1 cellular context compared by ENCODE assay signal in genomic region chr20:38599410-38599882, GRCh38.
A peak's percentile ranks its signal among the peaks of the same experiment; 100 is the strongest.
TF ChIP-seq lines count a peak whose summit lies in the region.

No MANE protein-coding gene starts in this region.

TF ChIP-seq in HepG2, 621 proteins besides CTCF, POLR2A, EP300 and RAD21 (continued from another document):
- TF ChIP-seq ZNF253 (CRISPR knock-in tag; IDR thresholded peaks at IDR 0.05; ENCODE audit: borderline replicate concordance) (peak; percentile 67; the same call in 1 of the 2 replicates), BRD4 (CRISPR knock-in tag; IDR thresholded peaks at IDR 0.05) (no peak), ARID5B (CRISPR knock-in tag; IDR thresholded peaks at IDR 0.05) (peak; percentile 51; the same call in 1 of the 2 replicates), ZMYM3 (CRISPR knock-in tag; IDR thresholded peaks at IDR 0.05) (peak; percentile 85), GATAD2A (CRISPR knock-in tag; IDR thresholded peaks at IDR 0.05) (peak; percentile 43; the same call in 1 of the 2 replicates), SALL2 (CRISPR knock-in tag; IDR thresholded peaks at IDR 0.05) (0 out of 2 replicates have a peak, but pooled peaks have one; percentile 16), PTBP1 (IDR thresholded peaks at IDR 0.05; ENCODE audit: low read depth, low read length, poor library complexity, severe bottlenecking) (peak; percentile 51), ATM (IDR thresholded peaks at IDR 0.05; ENCODE audit: borderline replicate concordance) (no peak), NR2F6 (IDR thresholded peaks at IDR 0.05) (no peak), NR2F6 (CRISPR knock-in tag; IDR thresholded peaks at IDR 0.05) (peak; percentile 53; the same call in 1 of the 2 replicates), ELF3 (CRISPR knock-in tag; IDR thresholded peaks at IDR 0.05) (peak; percentile 44; the same call in 1 of the 2 replicates), THAP11 (CRISPR knock-in tag; IDR thresholded peaks at IDR 0.05) (0 out of 2 replicates have a peak, but pooled peaks have one; percentile 20), ZFY (CRISPR knock-in tag; IDR thresholded peaks at IDR 0.05) (peak; percentile 47; the same call in 1 of the 2 replicates), SNAPC5 (CRISPR knock-in tag; IDR thresholded peaks at IDR 0.05; ENCODE audit: borderline replicate concordance) (no peak), NR2F1 (CRISPR knock-in tag; IDR thresholded peaks at IDR 0.05) (no peak), HNRNPL (IDR thresholded peaks at IDR 0.05; ENCODE audit: low read depth, low read length) (0 out of 2 replicates have a peak, but pooled peaks have one; percentile 37), ZNF614 (CRISPR knock-in tag; IDR thresholded peaks at IDR 0.05; ENCODE audit: borderline replicate concordance) (peak; percentile 35; the same call in 1 of the 2 replicates), ZNF768 (CRISPR knock-in tag; IDR thresholded peaks at IDR 0.05) (peak; percentile 96), ZFX (CRISPR knock-in tag; IDR thresholded peaks at IDR 0.05; ENCODE audit: low read depth) (peak; percentile 68; the same call in 1 of the 2 replicates), KDM1A (CRISPR knock-in tag; IDR thresholded peaks at IDR 0.05) (0 out of 2 replicates have a peak, but pooled peaks have one; percentile 34), ZC3H4 (CRISPR knock-in tag; IDR thresholded peaks at IDR 0.05; ENCODE audit: borderline replicate concordance) (peak; percentile 49; the same call in 1 of the 2 replicates), PHF21A (CRISPR knock-in tag; IDR thresholded peaks at IDR 0.05) (peak; percentile 46; the same call in 1 of the 2 replicates), ZNF138 (CRISPR knock-in tag; IDR thresholded peaks at IDR 0.05; ENCODE audit: low read depth) (no peak), ZNF598 (CRISPR knock-in tag; IDR thresholded peaks at IDR 0.05; ENCODE audit: borderline replicate concordance) (peak; percentile 58; the same call in 1 of the 2 replicates), SRF (IDR thresholded peaks at IDR 0.05; ENCODE audit: low read depth, low read length) (no peak), AHR (CRISPR knock-in tag; IDR thresholded peaks at IDR 0.05) (no peak), MEIS2 (CRISPR knock-in tag; IDR thresholded peaks at IDR 0.05) (0 out of 2 replicates have a peak, but pooled peaks have one; percentile 26), ETV5 (CRISPR knock-in tag; IDR thresholded peaks at IDR 0.05; ENCODE audit: borderline replicate concordance) (0 out of 2 replicates have a peak, but pooled peaks have one; percentile 9)
- TF ChIP-seq, protein P1, sequence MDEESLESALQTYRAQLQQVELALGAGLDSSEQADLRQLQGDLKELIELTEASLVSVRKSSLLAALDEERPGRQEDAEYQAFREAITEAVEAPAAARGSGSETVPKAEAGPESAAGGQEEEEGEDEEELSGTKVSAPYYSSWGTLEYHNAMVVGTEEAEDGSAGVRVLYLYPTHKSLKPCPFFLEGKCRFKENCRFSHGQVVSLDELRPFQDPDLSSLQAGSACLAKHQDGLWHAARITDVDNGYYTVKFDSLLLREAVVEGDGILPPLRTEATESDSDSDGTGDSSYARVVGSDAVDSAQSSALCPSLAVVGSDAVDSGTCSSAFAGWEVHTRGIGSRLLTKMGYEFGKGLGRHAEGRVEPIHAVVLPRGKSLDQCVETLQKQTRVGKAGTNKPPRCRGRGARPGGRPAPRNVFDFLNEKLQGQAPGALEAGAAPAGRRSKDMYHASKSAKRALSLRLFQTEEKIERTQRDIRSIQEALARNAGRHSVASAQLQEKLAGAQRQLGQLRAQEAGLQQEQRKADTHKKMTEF (CRISPR knock-in tag; IDR thresholded peaks at IDR 0.05): peak; percentile 30; the same call in 1 of the 2 replicates
- TF ChIP-seq, protein P2, sequence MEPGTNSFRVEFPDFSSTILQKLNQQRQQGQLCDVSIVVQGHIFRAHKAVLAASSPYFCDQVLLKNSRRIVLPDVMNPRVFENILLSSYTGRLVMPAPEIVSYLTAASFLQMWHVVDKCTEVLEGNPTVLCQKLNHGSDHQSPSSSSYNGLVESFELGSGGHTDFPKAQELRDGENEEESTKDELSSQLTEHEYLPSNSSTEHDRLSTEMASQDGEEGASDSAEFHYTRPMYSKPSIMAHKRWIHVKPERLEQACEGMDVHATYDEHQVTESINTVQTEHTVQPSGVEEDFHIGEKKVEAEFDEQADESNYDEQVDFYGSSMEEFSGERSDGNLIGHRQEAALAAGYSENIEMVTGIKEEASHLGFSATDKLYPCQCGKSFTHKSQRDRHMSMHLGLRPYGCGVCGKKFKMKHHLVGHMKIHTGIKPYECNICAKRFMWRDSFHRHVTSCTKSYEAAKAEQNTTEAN (CRISPR knock-in tag; conservative IDR thresholded peaks at IDR 0.05): 0 out of 2 replicates have a peak, but pooled peaks have one; percentile 24
- TF ChIP-seq, protein P3, sequence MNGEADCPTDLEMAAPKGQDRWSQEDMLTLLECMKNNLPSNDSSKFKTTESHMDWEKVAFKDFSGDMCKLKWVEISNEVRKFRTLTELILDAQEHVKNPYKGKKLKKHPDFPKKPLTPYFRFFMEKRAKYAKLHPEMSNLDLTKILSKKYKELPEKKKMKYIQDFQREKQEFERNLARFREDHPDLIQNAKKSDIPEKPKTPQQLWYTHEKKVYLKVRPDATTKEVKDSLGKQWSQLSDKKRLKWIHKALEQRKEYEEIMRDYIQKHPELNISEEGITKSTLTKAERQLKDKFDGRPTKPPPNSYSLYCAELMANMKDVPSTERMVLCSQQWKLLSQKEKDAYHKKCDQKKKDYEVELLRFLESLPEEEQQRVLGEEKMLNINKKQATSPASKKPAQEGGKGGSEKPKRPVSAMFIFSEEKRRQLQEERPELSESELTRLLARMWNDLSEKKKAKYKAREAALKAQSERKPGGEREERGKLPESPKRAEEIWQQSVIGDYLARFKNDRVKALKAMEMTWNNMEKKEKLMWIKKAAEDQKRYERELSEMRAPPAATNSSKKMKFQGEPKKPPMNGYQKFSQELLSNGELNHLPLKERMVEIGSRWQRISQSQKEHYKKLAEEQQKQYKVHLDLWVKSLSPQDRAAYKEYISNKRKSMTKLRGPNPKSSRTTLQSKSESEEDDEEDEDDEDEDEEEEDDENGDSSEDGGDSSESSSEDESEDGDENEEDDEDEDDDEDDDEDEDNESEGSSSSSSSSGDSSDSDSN (CRISPR knock-in tag; IDR thresholded peaks at IDR 0.05): no peak
- TF ChIP-seq, protein P4, sequence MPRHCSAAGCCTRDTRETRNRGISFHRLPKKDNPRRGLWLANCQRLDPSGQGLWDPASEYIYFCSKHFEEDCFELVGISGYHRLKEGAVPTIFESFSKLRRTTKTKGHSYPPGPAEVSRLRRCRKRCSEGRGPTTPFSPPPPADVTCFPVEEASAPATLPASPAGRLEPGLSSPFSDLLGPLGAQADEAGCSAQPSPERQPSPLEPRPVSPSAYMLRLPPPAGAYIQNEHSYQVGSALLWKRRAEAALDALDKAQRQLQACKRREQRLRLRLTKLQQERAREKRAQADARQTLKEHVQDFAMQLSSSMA (CRISPR knock-in tag; IDR thresholded peaks at IDR 0.05): 0 out of 2 replicates have a peak, but pooled peaks have one; percentile 19
- TF ChIP-seq, protein P5, sequence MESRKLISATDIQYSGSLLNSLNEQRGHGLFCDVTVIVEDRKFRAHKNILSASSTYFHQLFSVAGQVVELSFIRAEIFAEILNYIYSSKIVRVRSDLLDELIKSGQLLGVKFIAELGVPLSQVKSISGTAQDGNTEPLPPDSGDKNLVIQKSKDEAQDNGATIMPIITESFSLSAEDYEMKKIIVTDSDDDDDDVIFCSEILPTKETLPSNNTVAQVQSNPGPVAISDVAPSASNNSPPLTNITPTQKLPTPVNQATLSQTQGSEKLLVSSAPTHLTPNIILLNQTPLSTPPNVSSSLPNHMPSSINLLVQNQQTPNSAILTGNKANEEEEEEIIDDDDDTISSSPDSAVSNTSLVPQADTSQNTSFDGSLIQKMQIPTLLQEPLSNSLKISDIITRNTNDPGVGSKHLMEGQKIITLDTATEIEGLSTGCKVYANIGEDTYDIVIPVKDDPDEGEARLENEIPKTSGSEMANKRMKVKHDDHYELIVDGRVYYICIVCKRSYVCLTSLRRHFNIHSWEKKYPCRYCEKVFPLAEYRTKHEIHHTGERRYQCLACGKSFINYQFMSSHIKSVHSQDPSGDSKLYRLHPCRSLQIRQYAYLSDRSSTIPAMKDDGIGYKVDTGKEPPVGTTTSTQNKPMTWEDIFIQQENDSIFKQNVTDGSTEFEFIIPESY (CRISPR knock-in tag; IDR thresholded peaks at IDR 0.05): 0 out of 2 replicates have a peak, but pooled peaks have one; percentile 20
